9 cellular contexts compared by ENCODE assay signal in genomic region chr7:139647812-139648616, GRCh38.
DNase-seq lines count a peak whose midpoint lies in the region; ATAC-seq lines count a peak whose summit lies in the region.
"Had no signal": no experiment of that assay in that cellular context is flagged by ENCODE, and none has a peak within 500 bp of the region (broad histone marks: within the 10 kb centered on the region; RNA-seq: fewer than 3 reads in every experiment).

No MANE protein-coding gene starts in this region.

- no peaks in the 10 kb centered on the region for H3K36me3 ChIP-seq in effector memory CD4-positive, alpha-beta T cell (ENCODE audit: control insufficient read depth, insufficient read depth, low read length)

- DNase-seq in COR-L47 (lab: John Stamatoyannopoulos, UW), result peak; percentile 7
- no peak for DNase-seq in effector memory CD4-positive, alpha-beta T cell
- peak; percentile 68 for DNase-seq in pons (ENCODE audit: low spot score)
- no peak for DNase-seq in cerebellar cortex (ENCODE audit: low spot score)
- DNase-seq in 8988T, result no peak
- DNase-seq: activated gamma-delta T cell had no signal

- H3K36me3 Mint-ChIP-seq in IgD-negative memory B cell, result no peaks in the 10 kb centered on the region

- H3K27ac Mint-ChIP-seq in IgD-negative memory B cell, result peak overlapping the region; percentile 56 to 87 (median 80)

- H3K9me3 Mint-ChIP-seq in IgD-negative memory B cell, result no peaks in the 10 kb centered on the region

- no peaks in the 10 kb centered on the region for H3K27me3 ChIP-seq in effector memory CD4-positive, alpha-beta T cell (replicated peaks; ENCODE audit: control insufficient read depth, insufficient read depth, low read length, poor library complexity, severe bottlenecking)

- no peaks in the 10 kb centered on the region for H3K9me3 ChIP-seq in effector memory CD4-positive, alpha-beta T cell (ENCODE audit: control insufficient read depth, low read length)

- ATAC-seq in GM18519 (IDR thresholded peaks at IDR 0.05; ENCODE audit: low FRiP score, unreplicated experiment) (no peak), GM19328 (IDR thresholded peaks at IDR 0.05; ENCODE audit: unreplicated experiment) (no peak)

- peaks cover 12% of the 10 kb centered on the region for H3K4me1 ChIP-seq in effector memory CD4-positive, alpha-beta T cell (ENCODE audit: control insufficient read depth, insufficient read depth, low read length, poor library complexity, severe bottlenecking)

- H3K4me1 Mint-ChIP-seq in IgD-negative memory B cell, result peaks cover 37 to 48% (median 45%) of the 10 kb centered on the region in 3 donors

- peak overlapping the region; percentile 34 to 91 (median 82) for H3K4me3 Mint-ChIP-seq in IgD-negative memory B cell

- no peaks in the 10 kb centered on the region for H3K27me3 Mint-ChIP-seq in IgD-negative memory B cell

- peak overlapping the region; percentile 20 for H3K27ac ChIP-seq in effector memory CD4-positive, alpha-beta T cell (ENCODE audit: insufficient read depth, low read length, poor library complexity, severe bottlenecking)

- H3K4me3 ChIP-seq in effector memory CD4-positive, alpha-beta T cell (ENCODE audit: insufficient read depth, low read depth, low read length, poor library complexity, severe bottlenecking), result no peak overlapping the region

Comparison
In these comparisons a context has a peak if more than half of its experiments do, and no peak if none do; other contexts are left out.
1. DNase-seq: peak in COR-L47 (single experiment) and pons (single experiment); none in effector memory CD4-positive, alpha-beta T cell (0 of 3), cerebellar cortex (single experiment) and 8988T (single experiment).